8 cellular contexts compared by ENCODE assay signal in the genomic region with DNA sequence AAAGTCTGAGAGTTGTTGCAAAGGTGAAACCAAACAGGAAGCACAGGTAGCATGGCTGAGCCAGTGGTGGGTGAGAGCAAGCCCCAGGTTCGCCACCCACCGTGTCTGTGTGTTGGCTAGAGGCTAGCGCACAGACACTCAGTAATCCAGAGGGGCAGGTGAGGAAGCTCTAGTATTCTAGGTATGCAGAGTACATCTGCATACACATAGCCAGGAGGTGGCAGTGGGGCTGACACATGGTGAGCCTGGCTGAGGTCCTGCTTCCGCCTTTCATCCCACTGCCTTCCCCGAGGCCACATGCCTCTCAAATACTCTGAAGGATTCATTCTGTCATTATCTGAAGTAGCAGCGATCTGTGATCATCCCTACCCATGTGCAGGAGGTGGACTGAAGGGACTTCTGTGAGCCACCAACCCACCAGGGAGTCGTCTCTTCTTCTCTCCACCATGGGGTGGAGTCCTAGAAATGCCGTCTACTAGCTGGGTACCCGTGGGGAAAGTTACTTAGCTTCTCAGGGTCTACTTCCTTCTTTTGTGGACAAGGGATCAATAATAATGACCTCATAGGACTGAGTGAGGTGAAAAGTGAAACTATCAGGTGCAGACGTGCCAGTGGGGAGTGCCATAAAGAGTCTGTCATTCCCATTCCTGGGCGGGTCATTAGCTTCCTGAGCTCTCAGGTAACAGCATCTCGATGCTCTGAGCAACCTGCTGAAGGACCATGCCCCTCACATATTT. TPM values are rescaled to one million over a fixed set of nuclear protein-coding genes. Genes with fewer than 3 reads are reported as not detected.
DNase-seq lines count a peak whose midpoint lies in the region; ATAC-seq and TF ChIP-seq lines count a peak whose summit lies in the region.

No MANE protein-coding gene starts in this region.

- TF ChIP-seq CTCF in Calu3 (IDR thresholded peaks at IDR 0.05; ENCODE audit: unreplicated experiment): peak; percentile 15

- peak; percentile 65 for DNase-seq in Calu3
- no peak for DNase-seq in activated naive CD8-positive, alpha-beta T cell treated with anti-CD3 and anti-CD28 coated beads, Interleukin-2, amount 50 U/mL, for 24 hours
- DNase-seq in NCI-H774 (lab: John Stamatoyannopoulos, UW): no peak
- DNase-seq in foreskin melanocyte: no peak
- no peak for DNase-seq in NCI-H446 treated with DMSO at 0.1 percent for 48 hours (lab: John Stamatoyannopoulos, UW)

- peaks cover 30% of the 10 kb centered on the region for H3K36me3 Mint-ChIP-seq in Calu3 (ENCODE audit: insufficient read depth, unreplicated experiment)
- peaks cover 39% of the 10 kb centered on the region for H3K36me3 Mint-ChIP-seq in activated naive CD8-positive, alpha-beta T cell treated with anti-CD3 and anti-CD28 coated beads, Interleukin-2, amount 50 U/mL, for 24 hours (ENCODE audit: low read depth)

- H3K4me3 Mint-ChIP-seq in Calu3 (ENCODE audit: low read depth, unreplicated experiment): peak overlapping the region; percentile 24
- peak overlapping the region; percentile 20 for H3K4me3 Mint-ChIP-seq in activated naive CD8-positive, alpha-beta T cell treated with anti-CD3 and anti-CD28 coated beads, Interleukin-2, amount 50 U/mL, for 24 hours

- CTCF ChIA-PET in Calu3 (lab: Charles Lee): interaction anchor here (0.5 to 2.3 kb wide), 13 partner anchors 14 to 226 kb away, joined by 3 to 47 read pairs (median 5); a partner anchor contains a TSS

- H3K9me3 Mint-ChIP-seq in Calu3 (ENCODE audit: low read depth, unreplicated experiment): no peaks in the 10 kb centered on the region
- H3K9me3 Mint-ChIP-seq in activated naive CD8-positive, alpha-beta T cell treated with anti-CD3 and anti-CD28 coated beads, Interleukin-2, amount 50 U/mL, for 24 hours: no peaks in the 10 kb centered on the region

- ATAC-seq in GM19328 (IDR thresholded peaks at IDR 0.05; ENCODE audit: unreplicated experiment): peak; percentile 50
- peak; percentile 77 for ATAC-seq in HG03280 (IDR thresholded peaks at IDR 0.05; ENCODE audit: unreplicated experiment)
- ATAC-seq in activated naive CD8-positive, alpha-beta T cell treated with anti-CD3 and anti-CD28 coated beads, Interleukin-2, amount 50 U/mL, for 24 hours: no peak
- ATAC-seq in GM18519 (IDR thresholded peaks at IDR 0.05; ENCODE audit: low FRiP score, unreplicated experiment): no peak

- no peaks in the 10 kb centered on the region for H3K4me1 Mint-ChIP-seq in Calu3 (ENCODE audit: low read depth, unreplicated experiment)
- H3K4me1 Mint-ChIP-seq in activated naive CD8-positive, alpha-beta T cell treated with anti-CD3 and anti-CD28 coated beads, Interleukin-2, amount 50 U/mL, for 24 hours: peaks cover 39% of the 10 kb centered on the region

- TSS peak; percentile 82 for BruUV-seq in Calu3 (replicated peaks; lab: Mats Ljungman, UMichigan)

- H3K27ac Mint-ChIP-seq in Calu3 (ENCODE audit: unreplicated experiment): peak overlapping the region; percentile 90
- H3K27ac Mint-ChIP-seq in activated naive CD8-positive, alpha-beta T cell treated with anti-CD3 and anti-CD28 coated beads, Interleukin-2, amount 50 U/mL, for 24 hours: peak overlapping the region; percentile 55

- H3K27me3 Mint-ChIP-seq in Calu3 (ENCODE audit: unreplicated experiment): no peaks in the 10 kb centered on the region
- H3K27me3 Mint-ChIP-seq in activated naive CD8-positive, alpha-beta T cell treated with anti-CD3 and anti-CD28 coated beads, Interleukin-2, amount 50 U/mL, for 24 hours: no peaks in the 10 kb centered on the region

- intact Hi-C loops in Calu3 (cut with micrococcal nuclease; ENCODE audit: unreplicated experiment): loop anchor here (2.0 kb wide), 1 partner anchor 76 kb away; no protein-coding TSS in a partner anchor

RNA-seq across cellular contexts. Expression of a gene that starts 36.0 kb away (rescaled TPM):
- total RNA-seq in Calu3 (2022): 3.6 and 4.4 TPM in 2 replicates

RNA-seq across cellular contexts. Expression of a gene that starts 58.3 kb away (rescaled TPM):
- total RNA-seq in Calu3 (2022): 0.47 and 0.61 TPM in 2 replicates

Comparison
In these comparisons a context has a peak if more than half of its experiments do, and no peak if none do; other contexts are left out.
1. ATAC-seq: peak in GM19328 (single experiment) and HG03280 (single experiment); none in activated naive CD8-positive, alpha-beta T cell treated with anti-CD3 and anti-CD28 coated beads, Interleukin-2, amount 50 U/mL, for 24 hours (single experiment) and GM18519 (single experiment).